12 cellular contexts compared by ENCODE assay signal in the genomic region with DNA sequence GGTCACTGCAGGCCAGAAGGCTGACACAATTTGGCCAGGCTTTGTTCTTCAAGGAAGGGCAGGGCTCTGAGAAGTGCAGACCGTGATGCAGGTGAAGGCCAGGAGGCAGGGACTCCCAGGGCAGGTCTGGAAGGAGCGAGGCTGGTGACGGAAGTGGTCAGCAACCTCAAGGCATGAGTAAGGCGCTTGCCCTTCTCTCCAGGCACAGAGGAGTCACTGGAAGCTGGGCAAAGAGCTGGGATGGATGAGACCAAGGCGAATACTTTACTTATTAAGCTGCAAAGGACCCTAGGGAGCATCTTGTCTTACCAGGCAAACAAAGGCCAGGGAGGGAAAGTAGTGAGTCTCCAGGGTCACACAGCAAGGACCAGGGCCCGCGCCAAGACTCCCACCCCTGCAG. TPM values are rescaled to one million over a fixed set of nuclear protein-coding genes. Genes with fewer than 3 reads are reported as not detected.
DNase-seq lines count a peak whose midpoint lies in the region; ATAC-seq and TF ChIP-seq lines count a peak whose summit lies in the region.
"Had no signal": no experiment of that assay in that cellular context is flagged by ENCODE, and none has a peak within 500 bp of the region (broad histone marks: within the 10 kb centered on the region; RNA-seq: fewer than 3 reads in every experiment).

No MANE protein-coding gene starts in this region.

- H3K27ac Mint-ChIP-seq in CD8-positive, alpha-beta memory T cell = peak overlapping the region; percentile 87 to 100 (median 98)
- H3K27ac Mint-ChIP-seq in activated naive CD8-positive, alpha-beta T cell treated with anti-CD3 and anti-CD28 coated beads, Interleukin-2, amount 50 U/mL, for 24 hours = peak overlapping the region; percentile 50

- CTCF ChIA-PET in CD8-positive, alpha-beta memory T cell (lab: Charles Lee) = interaction anchor here (0.7 to 13.7 kb wide), 15 partner anchors 7 to 93 kb away, joined by 3 to 222 read pairs (median 6); a partner anchor contains a TSS
- CTCF ChIA-PET in SK-N-SH (lab: Yijun Ruan, JAX) = interaction anchor here (0.8 to 1.7 kb wide), 4 partner anchors 44 to 62 kb away, joined by 3 to 7 read pairs (median 4); no protein-coding TSS in a partner anchor

- H3K4me1 Mint-ChIP-seq in CD8-positive, alpha-beta memory T cell = peaks cover 87 to 99% (median 97%) of the 10 kb centered on the region in 3 donors
- H3K4me1 Mint-ChIP-seq in activated naive CD8-positive, alpha-beta T cell treated with anti-CD3 and anti-CD28 coated beads, Interleukin-2, amount 50 U/mL, for 24 hours = peaks cover 72% of the 10 kb centered on the region

- TF ChIP-seq POLR2A in esophagus squamous epithelium (IDR thresholded peaks at IDR 0.05) = no peak

- intact Hi-C loops in esophagus squamous epithelium (cut with DNase I) = no loop called here

- TF ChIP-seq RAD21 in SK-N-SH (IDR thresholded peaks at IDR 0.05; ENCODE audit: low read length) = no peak

- H3K4me2 ChIP-seq in osteoblast (ENCODE audit: insufficient read depth, low read length) (peak overlapping the region; percentile 5), SK-N-SH (no peak overlapping the region)
- H3K4me2 ChIP-seq: KMS-11 had no signal

- H3K27me3 ChIP-seq in CD8-positive, alpha-beta memory T cell (ENCODE audit: insufficient read depth, low read length, poor library complexity, severe bottlenecking) = no peaks in the 10 kb centered on the region
- H3K27me3 ChIP-seq in osteoblast (ENCODE audit: insufficient read depth, low read length) (no peaks in the 10 kb centered on the region), esophagus squamous epithelium (no peaks in the 10 kb centered on the region), SK-N-SH (ENCODE audit: insufficient read depth) (no peaks in the 10 kb centered on the region)
- H3K27me3 ChIP-seq: ovary had no signal

- 88 to 93% methylated on average over 6 to 7 of the region's 7 CpGs for WGBS in esophagus squamous epithelium, 2 donors
- 89% methylated on average over 6 of the region's 7 CpGs for WGBS in SK-N-SH (ENCODE audit: low lambda C conversion rate)

- H3K4me3 ChIP-seq in CD8-positive, alpha-beta memory T cell (ENCODE audit: low read length) = no peak overlapping the region
- no peak overlapping the region for H3K4me3 ChIP-seq in osteoblast (ENCODE audit: insufficient read depth, low read length)
- H3K4me3 ChIP-seq in esophagus squamous epithelium = no peak overlapping the region
- H3K4me3 ChIP-seq in SK-N-SH (ENCODE audit: low read depth in 2 of 2, low read length in 1 of 2) = no peak overlapping the region
- H3K4me3 ChIP-seq: left ventricle myocardium inferior, ovary had no signal

- no peak for TF ChIP-seq EP300 in SK-N-SH (IDR thresholded peaks at IDR 0.05; ENCODE audit: borderline replicate concordance in 1 of 2, low read depth in 1 of 2, low read length in 1 of 2)

- DNase-seq in CD8-positive, alpha-beta memory T cell = no peak
- DNase-seq in LHCN-M2 (ENCODE audit: low read depth) = peak; percentile 59
- no peak for DNase-seq in activated naive CD8-positive, alpha-beta T cell treated with anti-CD3 and anti-CD28 coated beads, Interleukin-2, amount 50 U/mL, for 24 hours
- DNase-seq in osteoblast (ENCODE audit: insufficient read length, low spot score, missing footprints) = peak; percentile 90
- no peak for DNase-seq in esophagus squamous epithelium (lab: John Stamatoyannopoulos, UW)
- DNase-seq in iPS-NIHi7 (ENCODE audit: extremely low spot score) = no peak
- no peak for DNase-seq in DMS153 (lab: John Stamatoyannopoulos, UW)
- no peak for DNase-seq in SK-N-SH
- DNase-seq: left ventricle myocardium inferior; stimulated activated CD4-positive, alpha-beta T cell treated with anti-CD3 and anti-CD28 coated beads, Interleukin-2, amount 100 ng/mL, for 24 hours had no signal

- no peak overlapping the region for H2AFZ ChIP-seq in osteoblast (ENCODE audit: low read length)
- no peak overlapping the region for H2AFZ ChIP-seq in SK-N-SH (ENCODE audit: low read depth)

- H3K4me3 Mint-ChIP-seq in CD8-positive, alpha-beta memory T cell = peak overlapping the region; percentile 22 to 79 (median 44)
- H3K4me3 Mint-ChIP-seq in activated naive CD8-positive, alpha-beta T cell treated with anti-CD3 and anti-CD28 coated beads, Interleukin-2, amount 50 U/mL, for 24 hours = no peak overlapping the region

- ATAC-seq in activated naive CD8-positive, alpha-beta T cell treated with anti-CD3 and anti-CD28 coated beads, Interleukin-2, amount 50 U/mL, for 24 hours = no peak

- H3K9ac ChIP-seq in SK-N-SH = no peak overlapping the region
- H3K9ac ChIP-seq: KMS-11 had no signal

- H3K36me3 ChIP-seq in CD8-positive, alpha-beta memory T cell (ENCODE audit: insufficient read depth, low read length) = no peaks in the 10 kb centered on the region
- H3K36me3 ChIP-seq in osteoblast (ENCODE audit: insufficient read depth, low read length) (no peaks in the 10 kb centered on the region), esophagus squamous epithelium (peaks cover 0 to 16% (median 0%) of the 10 kb centered on the region in 3 donors), SK-N-SH (replicated peaks in 1 of 2; ENCODE audit: control insufficient read depth in 1 of 2, insufficient read depth in 2 of 2, low read length in 1 of 2) (no peaks in the 10 kb centered on the region)
- H3K36me3 ChIP-seq: ovary had no signal

- POLR2A ChIA-PET in CD8-positive, alpha-beta memory T cell (lab: Charles Lee) = interaction anchor here (1.5 to 16.3 kb wide), 7 partner anchors 12 to 61 kb away, joined by 3 to 182 read pairs (median 20); a partner anchor contains a TSS
- POLR2A ChIA-PET in SK-N-SH (lab: Yijun Ruan, JAX) = interaction anchor here (0.6 to 1.9 kb wide), 2 partner anchors 18 to 193 kb away, joined by 3 to 4 read pairs; a partner anchor contains a TSS

- H3K27me3 Mint-ChIP-seq in CD8-positive, alpha-beta memory T cell = peaks cover 0 to 7% of the 10 kb centered on the region in 2 donors
- no peaks in the 10 kb centered on the region for H3K27me3 Mint-ChIP-seq in activated naive CD8-positive, alpha-beta T cell treated with anti-CD3 and anti-CD28 coated beads, Interleukin-2, amount 50 U/mL, for 24 hours

- H3K9me3 ChIP-seq in CD8-positive, alpha-beta memory T cell (ENCODE audit: low read length) = no peaks in the 10 kb centered on the region
- H3K9me3 ChIP-seq in osteoblast (ENCODE audit: low read depth, low read length) (no peaks in the 10 kb centered on the region), esophagus squamous epithelium (no peaks in the 10 kb centered on the region), SK-N-SH (no peaks in the 10 kb centered on the region)
- H3K9me3 ChIP-seq: left ventricle myocardium inferior, ovary had no signal

- H3K27ac ChIP-seq in CD8-positive, alpha-beta memory T cell (ENCODE audit: low read depth, low read length) = peak overlapping the region; percentile 32
- H3K27ac ChIP-seq in osteoblast (ENCODE audit: low read depth, low read length) = peak overlapping the region; percentile 48
- peak overlapping the region in 1 of 4 donors; percentile 15 for H3K27ac ChIP-seq in esophagus squamous epithelium
- no peak overlapping the region for H3K27ac ChIP-seq in SK-N-SH (ENCODE audit: low read depth in 2 of 2, low read length in 1 of 2)
- H3K27ac ChIP-seq: KMS-11, left ventricle myocardium inferior, ovary had no signal

- no peaks in the 10 kb centered on the region for H3K9me2 ChIP-seq in SK-N-SH

- H4K20me1 ChIP-seq in osteoblast (ENCODE audit: insufficient read depth, low read length) (no peaks in the 10 kb centered on the region), SK-N-SH (ENCODE audit: insufficient read depth) (no peaks in the 10 kb centered on the region)

- H3K36me3 Mint-ChIP-seq in CD8-positive, alpha-beta memory T cell = peaks cover 0 to 31% (median 11%) of the 10 kb centered on the region in 3 donors
- no peaks in the 10 kb centered on the region for H3K36me3 Mint-ChIP-seq in activated naive CD8-positive, alpha-beta T cell treated with anti-CD3 and anti-CD28 coated beads, Interleukin-2, amount 50 U/mL, for 24 hours (ENCODE audit: low read depth)

- H3F3A ChIP-seq in SK-N-SH (replicated peaks; ENCODE audit: insufficient read depth) = no peaks in the 10 kb centered on the region

- H3K79me2 ChIP-seq in osteoblast (ENCODE audit: insufficient read depth, low read length) = no peaks in the 10 kb centered on the region
- no peaks in the 10 kb centered on the region for H3K79me2 ChIP-seq in SK-N-SH (ENCODE audit: insufficient read depth)

- H3K4me1 ChIP-seq in CD8-positive, alpha-beta memory T cell (ENCODE audit: insufficient read depth, low read length) = peaks cover 86% of the 10 kb centered on the region
- H3K4me1 ChIP-seq in osteoblast (ENCODE audit: insufficient read depth, low read length) (peaks cover 56% of the 10 kb centered on the region), esophagus squamous epithelium (peaks cover 3 to 81% (median 16%) of the 10 kb centered on the region in 3 donors), SK-N-SH (ENCODE audit: control insufficient read depth in 1 of 2, insufficient read depth in 2 of 2, low read depth in 1 of 2, low read length in 1 of 2) (peaks cover 0 to 38% of the 10 kb centered on the region in 2 experiments; a peak in 2 of 4 replicates)

- no peak for TF ChIP-seq CTCF in osteoblast (IDR thresholded peaks at IDR 0.05; ENCODE audit: extremely low read depth, low read depth, low read length)
- TF ChIP-seq CTCF in esophagus squamous epithelium (IDR thresholded peaks at IDR 0.05) = no peak
- no peak for TF ChIP-seq CTCF in SK-N-SH (IDR thresholded peaks at IDR 0.05)

- peaks cover 0 to 3% (median 0%) of the 10 kb centered on the region in 5 donors for H3K9me3 Mint-ChIP-seq in CD8-positive, alpha-beta memory T cell
- H3K9me3 Mint-ChIP-seq in activated naive CD8-positive, alpha-beta T cell treated with anti-CD3 and anti-CD28 coated beads, Interleukin-2, amount 50 U/mL, for 24 hours = no peaks in the 10 kb centered on the region

TF ChIP-seq in SK-N-SH, 30 proteins besides CTCF, POLR2A, EP300 and RAD21 (continues in another document):
- TF ChIP-seq TAF1 (IDR thresholded peaks at IDR 0.05; ENCODE audit: borderline replicate concordance, low read depth, low read length) = no peak
- TF ChIP-seq EZH2phosphoT487 (IDR thresholded peaks at IDR 0.05; ENCODE audit: borderline replicate concordance, low read depth) = no peak
- no peak for TF ChIP-seq NFIC (IDR thresholded peaks at IDR 0.05; ENCODE audit: borderline replicate concordance)
- no peak for TF ChIP-seq TEAD4 (IDR thresholded peaks at IDR 0.05; ENCODE audit: borderline replicate concordance, insufficient read depth)
- TF ChIP-seq, protein P1, sequence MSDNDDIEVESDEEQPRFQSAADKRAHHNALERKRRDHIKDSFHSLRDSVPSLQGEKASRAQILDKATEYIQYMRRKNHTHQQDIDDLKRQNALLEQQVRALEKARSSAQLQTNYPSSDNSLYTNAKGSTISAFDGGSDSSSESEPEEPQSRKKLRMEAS (IDR thresholded peaks at IDR 0.05; ENCODE audit: low read depth) = no peak
- TF ChIP-seq GATA2 (CRISPR knock-in tag; IDR thresholded peaks at IDR 0.05) = no peak

RNA-seq across cellular contexts. Expression of a gene that starts 18.6 kb away (rescaled TPM):
- 100 to 1,000 TPM; 115 to 121 TPM for total RNA-seq in CD8-positive, alpha-beta memory T cell
- 204 TPM for polyA plus RNA-seq in CD8-positive, alpha-beta memory T cell
- total RNA-seq in LHCN-M2 (2014; rRNA removed) = 17.8 and 20.3 TPM in 2 replicates
- polyA plus RNA-seq in LHCN-M2 (2012) = 18.0 TPM
- total RNA-seq in osteoblast = 19.7 and 22.1 TPM in 2 replicates
- 10 to 100 TPM in 2 of 4 donors, 1 to 10 TPM in 2; 8.3 to 52.9 (median 13.1) TPM for total RNA-seq in esophagus squamous epithelium
- 13.8 and 15.2 TPM in 2 replicates for polyA plus RNA-seq in SK-N-SH (2012; rRNA removed)
- polyA plus RNA-seq in SK-N-SH (2012; cell fraction: cytosol; rRNA removed) = 9.0 and 11.2 TPM in 2 replicates
- 30.4 and 31.8 TPM in 2 replicates for polyA plus RNA-seq in SK-N-SH (2012; cell fraction: nucleus; rRNA removed)

Comparison
In these comparisons a context has a peak if more than half of its experiments do, and no peak if none do; other contexts are left out.
1. DNase-seq: peak in LHCN-M2 (single experiment) and osteoblast (single experiment); none in CD8-positive, alpha-beta memory T cell (0 of 5), activated naive CD8-positive, alpha-beta T cell treated with anti-CD3 and anti-CD28 coated beads, Interleukin-2, amount 50 U/mL, for 24 hours (single experiment), esophagus squamous epithelium (single experiment), iPS-NIHi7 (single experiment), DMS153 (single experiment) and SK-N-SH (single experiment).
2. H3K27ac ChIP-seq: peak in CD8-positive, alpha-beta memory T cell (single experiment) and osteoblast (single experiment); none in SK-N-SH (0 of 2).